ENCODE assay signal across 28 cellular contexts in the genomic region with DNA sequence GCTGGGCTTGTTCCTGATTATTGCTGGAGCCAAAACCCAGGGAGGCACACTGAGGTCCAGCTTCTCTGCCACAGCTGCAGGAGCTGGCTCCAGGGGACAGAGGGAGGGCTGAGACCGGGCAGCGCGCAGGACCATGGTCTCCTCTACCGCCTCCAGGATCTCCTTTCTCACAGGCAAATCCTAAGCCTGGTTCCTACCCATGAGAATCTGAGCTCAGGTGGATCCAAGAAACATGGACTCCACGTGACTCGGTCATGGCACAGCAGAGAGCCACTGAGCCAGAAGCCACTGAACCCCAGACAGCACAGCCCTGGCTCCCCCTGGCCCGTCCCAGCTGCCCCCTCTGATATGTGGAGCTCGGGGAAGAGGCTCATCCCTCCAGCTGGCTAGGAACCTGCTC.
"Had no signal": no experiment of that assay in that cellular context is flagged by ENCODE, and none has a peak within 500 bp of the region (broad histone marks: within the 10 kb centered on the region; RNA-seq: fewer than 3 reads in every experiment).

No MANE protein-coding gene starts in this region.

- ATAC-seq: naive thymus-derived CD8-positive, alpha-beta T cell; natural killer cell treated with Interleukin-12 subunit alpha and Interleukin-12 subunit beta and Interleukin-15 and Interleukin-18, amount 100 ng/mL, for 72 hours; pancreas; stimulated activated naive B cell treated with anti-CD40 and anti-IgM and Interleukin-4, amounts not matched to agents 10 μg/mL and 1 μg/mL and 100 μg/mL, for 72 hours had no signal

- H3K27ac Mint-ChIP-seq: naive thymus-derived CD8-positive, alpha-beta T cell; natural killer cell treated with Interleukin-12 subunit alpha and Interleukin-12 subunit beta and Interleukin-15 and Interleukin-18, amount 100 ng/mL, for 72 hours; nephron progenitor cell; stimulated activated naive B cell treated with anti-CD40 and anti-IgM and Interleukin-4, amounts not matched to agents 10 μg/mL and 1 μg/mL and 100 μg/mL, for 72 hours; stimulated activated naive CD8-positive, alpha-beta T cell treated with anti-CD3 and anti-CD28 coated beads, Interleukin-15, Interleukin-2, amounts not matched to agents 100 ng/mL and 50 ng/mL, for 24 hours had no signal

- H3K9me3 ChIP-seq: pancreas, prostate gland, spleen, stomach, thoracic aorta, thyroid gland, tibial nerve, upper lobe of left lung, uterus had no signal

- H3K9me3 Mint-ChIP-seq: naive thymus-derived CD8-positive, alpha-beta T cell; natural killer cell treated with Interleukin-12 subunit alpha and Interleukin-12 subunit beta and Interleukin-15 and Interleukin-18, amount 100 ng/mL, for 72 hours; nephron progenitor cell; neural crest cell; stimulated activated naive CD8-positive, alpha-beta T cell treated with anti-CD3 and anti-CD28 coated beads, Interleukin-15, Interleukin-2, amounts not matched to agents 100 ng/mL and 50 ng/mL, for 24 hours had no signal

- H3K36me3 ChIP-seq: pancreas, prostate gland, spleen, stomach, thoracic aorta, thyroid gland, tibial nerve, upper lobe of left lung, uterus had no signal

- H3K4me1 ChIP-seq: pancreas, prostate gland, stomach, thyroid gland, tibial nerve, upper lobe of left lung, uterus had no signal

- H3K4me1 Mint-ChIP-seq: neural crest cell had no signal

- H3K27ac ChIP-seq: pancreas, prostate gland, skin epidermis, spleen, stomach, thoracic aorta, thyroid gland, tibial nerve, upper lobe of left lung, uterus had no signal

- H3K4me3 Mint-ChIP-seq: naive B cell; naive thymus-derived CD8-positive, alpha-beta T cell; natural killer cell treated with Interleukin-12 subunit alpha and Interleukin-12 subunit beta and Interleukin-15 and Interleukin-18, amount 100 ng/mL, for 72 hours; nephron progenitor cell; neural crest cell; stimulated activated naive B cell treated with anti-CD40 and anti-IgM and Interleukin-4, amounts not matched to agents 10 μg/mL and 1 μg/mL and 100 μg/mL, for 72 hours; stimulated activated naive CD8-positive, alpha-beta T cell treated with anti-CD3 and anti-CD28 coated beads, Interleukin-15, Interleukin-2, amounts not matched to agents 100 ng/mL and 50 ng/mL, for 24 hours had no signal

- H3K27me3 Mint-ChIP-seq: natural killer cell treated with Interleukin-12 subunit alpha and Interleukin-12 subunit beta and Interleukin-15 and Interleukin-18, amount 100 ng/mL, for 72 hours had no signal

- H3K4me3 ChIP-seq: pancreas, prostate gland, skin epidermis, smooth muscle cell, spleen, stomach, thoracic aorta, thyroid gland, tibial nerve, upper lobe of left lung, uterus had no signal

- H3K27me3 ChIP-seq: pancreas, thyroid gland, tibial nerve, upper lobe of left lung, uterus had no signal

- DNase-seq: naive B cell; naive thymus-derived CD8-positive, alpha-beta T cell; nephron progenitor cell; occipital lobe; pancreas; retina; right cardiac atrium; spleen; stimulated activated CD4-positive, alpha-beta T cell treated with anti-CD3 and anti-CD28 coated beads, Interleukin-12 subunit alpha, Interleukin-12 subunit beta, amount 100 ng/mL, for 4 hours; stimulated activated CD4-positive, alpha-beta T cell treated with anti-CD3 and anti-CD28 coated beads, Interleukin-1b, Interleukin-23, amount 100 ng/mL, for 48 hours; stimulated activated CD4-positive, alpha-beta T cell treated with anti-CD3 and anti-CD28 coated beads, Interleukin-4, amount 100 ng/mL, for 1 hour; stimulated activated CD4-positive, alpha-beta T cell treated with anti-CD3 and anti-CD28 coated beads, Interleukin-4, amount 100 ng/mL, for 4 hours; stimulated activated CD8-positive, alpha-beta memory T cell treated with anti-CD3 and anti-CD28 coated beads, Interleukin-4, amount 100 ng/mL, for 48 hours; stimulated activated naive B cell treated with anti-CD40 and anti-IgM and Interleukin-4, amounts not matched to agents 10 μg/mL and 1 μg/mL and 100 μg/mL, for 72 hours; stimulated activated naive CD4-positive, alpha-beta T cell treated with Interleukin-2 at 50 U/mL for 16 hours; stomach; thyroid gland; trophoblast cell; uterus had no signal

- H3K36me3 Mint-ChIP-seq: naive B cell; naive thymus-derived CD8-positive, alpha-beta T cell; natural killer cell treated with Interleukin-12 subunit alpha and Interleukin-12 subunit beta and Interleukin-15 and Interleukin-18, amount 100 ng/mL, for 72 hours; stimulated activated naive B cell treated with anti-CD40 and anti-IgM and Interleukin-4, amounts not matched to agents 10 μg/mL and 1 μg/mL and 100 μg/mL, for 72 hours had no signal
